Comparison of ENCODE assay signal across 27 cellular contexts in genomic region chr9:88936668-88937067, GRCh38. TPM values are rescaled to one million over a fixed set of nuclear protein-coding genes. Genes with fewer than 3 reads are reported as not detected.
DNase-seq lines count a peak whose midpoint lies in the region; ATAC-seq, FAIRE-seq and TF ChIP-seq lines count a peak whose summit lies in the region.
"Had no signal": no experiment of that assay in that cellular context is flagged by ENCODE, and none has a peak within 500 bp of the region (broad histone marks: within the 10 kb centered on the region; RNA-seq: fewer than 3 reads in every experiment).

No MANE protein-coding gene starts in this region.

- H3K9me3 ChIP-seq in right cardiac atrium (ENCODE audit: control insufficient read depth, low read length) (no peaks in the 10 kb centered on the region), colonic mucosa (no peaks in the 10 kb centered on the region), lower lobe of right lung (no peaks in the 10 kb centered on the region)
- H3K9me3 ChIP-seq: right lobe of liver, thoracic aorta had no signal

- peaks cover 3% of the 10 kb centered on the region for H3K4me1 ChIP-seq in right cardiac atrium (ENCODE audit: control insufficient read depth, insufficient read depth, low read length)
- H3K4me1 ChIP-seq in colonic mucosa = no peaks in the 10 kb centered on the region
- H3K4me1 ChIP-seq in lower lobe of right lung = peaks cover 16% of the 10 kb centered on the region

- H3K9ac ChIP-seq in colonic mucosa (ENCODE audit: low read depth in 2 of 2, low read length in 2 of 2) = no peak overlapping the region

- intact Hi-C loops in right cardiac atrium (cut with DNase I) = no loop called here
- intact Hi-C loops in cardiac septum (cut with DNase I) = no loop called here
- intact Hi-C loops in colonic mucosa (cut with DNase I) = no loop called here
- intact Hi-C loops in lower lobe of right lung (cut with DNase I) = no loop called here

- 46% methylated on average over 5 of the region's 5 CpGs for WGBS in right cardiac atrium

- no peak for TF ChIP-seq CTCF in colonic mucosa (IDR thresholded peaks at IDR 0.05)
- TF ChIP-seq CTCF in lower lobe of right lung (IDR thresholded peaks at IDR 0.05) = no peak

- H3K36me3 ChIP-seq in colonic mucosa (no peaks in the 10 kb centered on the region), lower lobe of right lung (no peaks in the 10 kb centered on the region)
- H3K36me3 ChIP-seq: right lobe of liver, thoracic aorta had no signal

- DNase-seq in right cardiac atrium (no peak), cardiac septum (ENCODE audit: low spot score) (no peak), colonic mucosa (peak; percentile 14), lower lobe of right lung (no peak), DMS153 (lab: John Stamatoyannopoulos, UW) (no peak), NCI-H524 (lab: John Stamatoyannopoulos, UW) (no peak), GM12891 (ENCODE audit: insufficient read length, low spot score) (no peak)
- DNase-seq: ACHN; activated CD4-positive, alpha-beta T cell treated with anti-CD3 and anti-CD28 coated beads, Interleukin-2, amount 50 U/mL, for 48 hours; activated gamma-delta T cell treated with Interleukin-2 at 50 U/mL for 16 hours; activated T-cell treated with anti-CD3 and anti-CD28 coated beads, Interleukin-2, amount 50 U/mL, for 48 hours; central memory CD4-positive, alpha-beta T cell; endodermal cell; H9; hypothalamus; left colon; NCI-H146; NCI-H446; NCI-H82; posterior cingulate gyrus; right lobe of liver; stimulated activated CD8-positive, alpha-beta memory T cell treated with anti-CD3 and anti-CD28 coated beads, Interleukin-4, amount 100 ng/mL, for 48 hours had no signal

- no peak for TF ChIP-seq POLR2A in GM12891 (IDR thresholded peaks at IDR 0.05; ENCODE audit: low read depth, low read length)

- no peaks in the 10 kb centered on the region for H3K27me3 ChIP-seq in right cardiac atrium (ENCODE audit: control insufficient read depth, insufficient read depth)
- no peaks in the 10 kb centered on the region for H3K27me3 ChIP-seq in colonic mucosa
- no peaks in the 10 kb centered on the region for H3K27me3 ChIP-seq in lower lobe of right lung (ENCODE audit: low read depth)

- peak; percentile 39 to 47 for ATAC-seq in right cardiac atrium
- ATAC-seq in lower lobe of right lung = peak; percentile 35 to 57
- ATAC-seq: esophagus mucosa, left colon had no signal

- FAIRE-seq in GM12891 (lab: Jason Lieb, UNC) = no peak

- H3K4me3 ChIP-seq in right cardiac atrium (ENCODE audit: low read length) = no peak overlapping the region
- no peak overlapping the region for H3K4me3 ChIP-seq in colonic mucosa
- H3K4me3 ChIP-seq in lower lobe of right lung = no peak overlapping the region
- H3K4me3 ChIP-seq: right lobe of liver, SK-N-MC, thoracic aorta had no signal

- H3K27ac ChIP-seq in right cardiac atrium (ENCODE audit: low read length) = no peak overlapping the region
- no peak overlapping the region for H3K27ac ChIP-seq in colonic mucosa
- no peak overlapping the region for H3K27ac ChIP-seq in lower lobe of right lung
- H3K27ac ChIP-seq: right lobe of liver, RWPE1, SK-N-MC, thoracic aorta had no signal

TF ChIP-seq in GM12891, 5 proteins besides CTCF, POLR2A, EP300 and RAD21:
- TF ChIP-seq PAX5 (IDR thresholded peaks at IDR 0.05; ENCODE audit: insufficient read depth, low read length, severe bottlenecking) = no peak
- TF ChIP-seq TAF1 (IDR thresholded peaks at IDR 0.05; ENCODE audit: low read depth, low read length) = no peak
- TF ChIP-seq SPI1 (IDR thresholded peaks at IDR 0.05; ENCODE audit: low read depth, low read length) = no peak

RNA-seq across cellular contexts. Expression of gene S1PR3, which starts 54.6 kb away (rescaled TPM):
- total RNA-seq in right cardiac atrium (10 to 100 TPM; 37.2 to 51.6 (median 38.3) TPM), cardiac septum (9.9 TPM), colonic mucosa (1 to 10 TPM in 1 of 2 donors, under 1 TPM in 1; 0.67 to 3.2 TPM), lower lobe of right lung (10.0 TPM)
- polyA plus RNA-seq in right cardiac atrium = 24.9 TPM
- polyA plus RNA-seq in GM12891 (2012; ENCODE audit: low read depth, missing spikeins) = 0.03 TPM
- total RNA-seq: G401 had no signal
